In the genomic region with DNA sequence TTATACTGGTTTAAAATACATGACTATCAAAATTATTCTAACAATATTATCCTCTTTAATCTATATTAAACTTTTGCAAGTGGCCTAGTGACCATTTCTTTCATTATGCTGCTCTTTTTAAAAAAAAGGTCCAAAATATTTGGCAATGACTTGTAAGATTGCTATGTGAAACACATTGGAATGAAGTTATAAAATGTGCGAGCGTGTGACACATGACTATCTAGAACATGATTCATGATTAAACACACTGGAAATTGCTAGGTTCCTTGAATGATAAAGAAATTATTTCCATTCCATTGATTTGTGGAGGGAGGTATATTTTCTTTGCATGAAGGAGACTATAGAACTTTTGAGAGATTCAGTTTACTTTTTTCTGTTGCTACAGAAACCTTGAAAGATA, we compare ENCODE assay signal across 1 cellular context.
TF ChIP-seq lines count a peak whose summit lies in the region.

No MANE protein-coding gene starts in this region.

TF ChIP-seq in IMR-90, 13 proteins besides CTCF, POLR2A, EP300 and RAD21 (continued from another document):
- TF ChIP-seq USF2 (IDR thresholded peaks at IDR 0.05; ENCODE audit: low read depth, low read length) (no peak), RCOR1 (IDR thresholded peaks at IDR 0.05; ENCODE audit: insufficient replicate concordance, low read length) (no peak), MAFK (IDR thresholded peaks at IDR 0.05; ENCODE audit: low read depth, low read length) (no peak), ELK1 (IDR thresholded peaks at IDR 0.05; ENCODE audit: borderline replicate concordance, low read depth, low read length) (no peak), RFX5 (IDR thresholded peaks at IDR 0.05; ENCODE audit: low read depth, low read length) (no peak), BHLHE40 (IDR thresholded peaks at IDR 0.05; ENCODE audit: low read depth, low read length) (no peak), CHD1 (IDR thresholded peaks at IDR 0.05; ENCODE audit: low read depth, low read length) (no peak), CEBPB (IDR thresholded peaks at IDR 0.05; ENCODE audit: low read depth, low read length) (no peak)
